8 cellular contexts compared by ENCODE assay signal in genomic region chr13:48232420-48233096, GRCh38. TPM values are rescaled to one million over a fixed set of nuclear protein-coding genes. Genes with fewer than 3 reads are reported as not detected.
A peak's percentile ranks its signal among the peaks of the same experiment; 100 is the strongest.
DNase-seq lines count a peak whose midpoint lies in the region; ATAC-seq and TF ChIP-seq lines count a peak whose summit lies in the region.

No MANE protein-coding gene starts in this region.

- ATAC-seq in activated CD4-positive, CD25-positive, alpha-beta regulatory T cell treated with anti-CD3 and anti-CD28 coated beads, Interleukin-2, amount 50 U/mL, for 24 hours: peak; percentile 2 to 4
- ATAC-seq in HG03025 (IDR thresholded peaks at IDR 0.05; ENCODE audit: low FRiP score, unreplicated experiment): peak; percentile 33
- peak; percentile 14 for ATAC-seq in activated CD8-positive, alpha-beta T cell treated with anti-CD3 and anti-CD28 coated beads, Interleukin-2, amount 10 ng/mL, durations not matched to agents 7 days and 5 days

- no peak for DNase-seq in activated CD4-positive, CD25-positive, alpha-beta regulatory T cell (lab: John Stamatoyannopoulos, UW)
- DNase-seq in activated CD8-positive, alpha-beta T cell treated with anti-CD3 and anti-CD28 coated beads, Interleukin-2, amount 10 ng/mL, durations not matched to agents 7 days and 5 days: no peak
- DNase-seq in cardiac muscle cell (ENCODE audit: low read depth in 1 of 2, low spot score in 1 of 2): no peak
- peak; percentile 47 for DNase-seq in prostate gland (ENCODE audit: low spot score)
- DNase-seq in GOT3 (lab: John Stamatoyannopoulos, UW): no peak
- DNase-seq in epidermal melanocyte (ENCODE audit: insufficient read length, low spot score): no peak

- POLR2A ChIA-PET in activated CD8-positive, alpha-beta T cell treated with anti-CD3 and anti-CD28 coated beads, Interleukin-2, amount 10 ng/mL, durations not matched to agents 7 days and 5 days (lab: Charles Lee): interaction anchor here (0.6 to 2.4 kb wide), 25 partner anchors 7 to 743 kb away, joined by 3 to 30 read pairs (median 3); partner anchors contain the start of genes FNDC3A and MED4

- peak overlapping the region; percentile 89 for H3K27ac Mint-ChIP-seq in activated CD8-positive, alpha-beta T cell treated with anti-CD3 and anti-CD28 coated beads, Interleukin-2, amount 10 ng/mL, durations not matched to agents 7 days and 5 days

- 4% methylated on average over 31 of the region's 31 CpGs for WGBS in prostate gland

- H3K9me3 Mint-ChIP-seq in activated CD8-positive, alpha-beta T cell treated with anti-CD3 and anti-CD28 coated beads, Interleukin-2, amount 10 ng/mL, durations not matched to agents 7 days and 5 days (ENCODE audit: insufficient read depth): no peaks in the 10 kb centered on the region

- peak overlapping the region; percentile 94 for H3K4me3 Mint-ChIP-seq in activated CD8-positive, alpha-beta T cell treated with anti-CD3 and anti-CD28 coated beads, Interleukin-2, amount 10 ng/mL, durations not matched to agents 7 days and 5 days

- TF ChIP-seq CTCF in cardiac muscle cell (IDR thresholded peaks at IDR 0.05; ENCODE audit: low read depth, low read length): no peak
- TF ChIP-seq CTCF in prostate gland (IDR thresholded peaks at IDR 0.05): no peak

- peaks cover 5% of the 10 kb centered on the region for H3K27me3 Mint-ChIP-seq in activated CD8-positive, alpha-beta T cell treated with anti-CD3 and anti-CD28 coated beads, Interleukin-2, amount 10 ng/mL, durations not matched to agents 7 days and 5 days (ENCODE audit: low read depth)

- intact Hi-C loops in prostate gland (cut with DNase I): loop anchor here (2.0 to 10.0 kb wide), 6 partner anchors 70 to 342 kb away; partner anchors contain the start of genes LPAR6, MED4, NUDT15 and RB1

- H3K27me3 ChIP-seq in cardiac muscle cell (no peaks in the 10 kb centered on the region), prostate gland (replicated peaks; ENCODE audit: insufficient read depth) (no peaks in the 10 kb centered on the region)

- H3K4me1 ChIP-seq in cardiac muscle cell (ENCODE audit: low read depth) (peaks cover 29% of the 10 kb centered on the region), prostate gland (replicated peaks) (peaks cover 6% of the 10 kb centered on the region)

- H3K36me3 ChIP-seq in cardiac muscle cell (no peaks in the 10 kb centered on the region), prostate gland (no peaks in the 10 kb centered on the region)

- no peak for TF ChIP-seq POLR2A in prostate gland (IDR thresholded peaks at IDR 0.05)

- CTCF ChIA-PET in activated CD8-positive, alpha-beta T cell treated with anti-CD3 and anti-CD28 coated beads, Interleukin-2, amount 10 ng/mL, durations not matched to agents 7 days and 5 days (lab: Charles Lee): interaction anchor here (0.7 to 5.4 kb wide), 16 partner anchors 9 to 348 kb away, joined by 3 to 52 read pairs (median 6); no protein-coding TSS in a partner anchor

- peaks cover 29% of the 10 kb centered on the region for H3K36me3 Mint-ChIP-seq in activated CD8-positive, alpha-beta T cell treated with anti-CD3 and anti-CD28 coated beads, Interleukin-2, amount 10 ng/mL, durations not matched to agents 7 days and 5 days (ENCODE audit: low read depth)

- H3K4me1 Mint-ChIP-seq in activated CD8-positive, alpha-beta T cell treated with anti-CD3 and anti-CD28 coated beads, Interleukin-2, amount 10 ng/mL, durations not matched to agents 7 days and 5 days (ENCODE audit: low read depth): peaks cover 39% of the 10 kb centered on the region

- H3K4me3 ChIP-seq in cardiac muscle cell (peak overlapping the region; percentile 97), prostate gland (peak overlapping the region; percentile 97 to 100)

- peak overlapping the region; percentile 89 for H3K27ac ChIP-seq in cardiac muscle cell
- peak overlapping the region; percentile 100 for H3K27ac ChIP-seq in prostate gland

- H3K9me3 ChIP-seq in cardiac muscle cell (ENCODE audit: low read depth): no peaks in the 10 kb centered on the region
- no peaks in the 10 kb centered on the region for H3K9me3 ChIP-seq in prostate gland

RNA-seq across cellular contexts. Expression of gene ITM2B, which starts 0.4 kb away (rescaled TPM):
- 100 to 1,000 TPM; 243 to 244 TPM for total RNA-seq in activated CD8-positive, alpha-beta T cell treated with anti-CD3 and anti-CD28 coated beads, Interleukin-2, amount 10 ng/mL, durations not matched to agents 7 days and 5 days
- total RNA-seq in cardiac muscle cell (123 and 135 TPM in 2 replicates), prostate gland (100 to 1,000 TPM; 401 to 632 TPM)
- polyA plus RNA-seq in cardiac muscle cell: 360 and 404 TPM in 2 replicates
